8 cellular contexts compared by ENCODE assay signal in genomic region chr2:207710814-207711740, GRCh38. TPM values are rescaled to one million over a fixed set of nuclear protein-coding genes. Genes with fewer than 3 reads are reported as not detected.
DNase-seq lines count a peak whose midpoint lies in the region; ATAC-seq and TF ChIP-seq lines count a peak whose summit lies in the region.

Gene CCNYL1 (plus strand): TSS chr2:207711640. CDS start chr2:207711897, 257 bp downstream.

- CTCF ChIA-PET in RWPE1 (lab: Yijun Ruan, JAX): interaction anchor here (3.1 kb wide), 1 partner anchor 86 kb away, joined by 12 read pairs; the partner anchor contains the start of gene METTL21A

- peak within 1 kb of the TSS; percentile 92 for H3K27ac ChIP-seq in RWPE1

- peak within 1 kb of the TSS; percentile 99 for H3K4me3 Mint-ChIP-seq in natural killer cell treated with Interleukin-12 subunit alpha and Interleukin-12 subunit beta and Interleukin-15 and Interleukin-18, amount 100 ng/mL, for 72 hours

- H3K9me3 Mint-ChIP-seq in natural killer cell treated with Interleukin-12 subunit alpha and Interleukin-12 subunit beta and Interleukin-15 and Interleukin-18, amount 100 ng/mL, for 72 hours: no peaks in the 10 kb centered on the region

- peaks cover 2 to 7% of the 10 kb centered on the region in 2 donors for H3K27me3 Mint-ChIP-seq in natural killer cell treated with Interleukin-12 subunit alpha and Interleukin-12 subunit beta and Interleukin-15 and Interleukin-18, amount 100 ng/mL, for 72 hours

- POLR2A ChIA-PET in RWPE1 (lab: Yijun Ruan, JAX; ENCODE audit: low non-redundant PET): interaction anchor here (0.5 to 1.1 kb wide), 6 partner anchors 15 to 86 kb away, joined by 3 to 12 read pairs (median 3); partner anchors contain the start of gene METTL21A

- DNase-seq in Daoy (ENCODE audit: low read depth) (peak; percentile 99), GOT3 (lab: John Stamatoyannopoulos, UW) (peak; percentile 97), LNCaP clone FGC (ENCODE audit: low read depth) (peak; percentile 96), RWPE1 (ENCODE audit: low spot score) (peak; percentile 99), fibroblast of pulmonary artery (ENCODE audit: low read depth) (peak; percentile 99)
- DNase-seq in activated effector memory CD4-positive, alpha-beta T cell treated with Interleukin-2 at 50 U/mL for 16 hours: peak; percentile 97
- DNase-seq in natural killer cell treated with Interleukin-12 subunit alpha and Interleukin-12 subunit beta and Interleukin-15 and Interleukin-18, amount 100 ng/mL, for 72 hours (ENCODE audit: low spot score): peak; percentile 99
- peak; percentile 97 for DNase-seq in stimulated activated naive CD8-positive, alpha-beta T cell treated with anti-CD3 and anti-CD28 coated beads, Interleukin-15, Interleukin-2, amounts not matched to agents 100 U/mL and 50 U/mL, for 24 hours

- H3K36me3 Mint-ChIP-seq in natural killer cell treated with Interleukin-12 subunit alpha and Interleukin-12 subunit beta and Interleukin-15 and Interleukin-18, amount 100 ng/mL, for 72 hours: no peaks in the 10 kb centered on the region

- H3K4me3 ChIP-seq in LNCaP clone FGC (ENCODE audit: low read depth, low read length) (peak within 1 kb of the TSS; percentile 78), fibroblast of pulmonary artery (replicated peaks; ENCODE audit: low read depth, low read length) (peak within 1 kb of the TSS; percentile 87)

- peak; percentile 99 for ATAC-seq in natural killer cell treated with Interleukin-12 subunit alpha and Interleukin-12 subunit beta and Interleukin-15 and Interleukin-18, amount 100 ng/mL, for 72 hours
- ATAC-seq in stimulated activated naive CD8-positive, alpha-beta T cell treated with anti-CD3 and anti-CD28 coated beads, Interleukin-15, Interleukin-2, amounts not matched to agents 100 U/mL and 50 U/mL, for 24 hours: peak; percentile 100

- no peak for TF ChIP-seq CTCF in LNCaP clone FGC (IDR thresholded peaks at IDR 0.05; ENCODE audit: control insufficient read depth, extremely low read depth, insufficient read depth)
- no peak for TF ChIP-seq CTCF in RWPE1 (conservative IDR thresholded peaks at IDR 0.05; ENCODE audit: low read depth)
- no peak for TF ChIP-seq CTCF in fibroblast of pulmonary artery (IDR thresholded peaks at IDR 0.05; ENCODE audit: low read length, missing control alignments)

- H3K4me1 Mint-ChIP-seq in natural killer cell treated with Interleukin-12 subunit alpha and Interleukin-12 subunit beta and Interleukin-15 and Interleukin-18, amount 100 ng/mL, for 72 hours (ENCODE audit: low read depth in 2 of 2): peaks cover 7 to 15% of the 10 kb centered on the region in 2 donors

- peak within 1 kb of the TSS; percentile 61 to 84 for H3K27ac Mint-ChIP-seq in natural killer cell treated with Interleukin-12 subunit alpha and Interleukin-12 subunit beta and Interleukin-15 and Interleukin-18, amount 100 ng/mL, for 72 hours

RNA-seq across cellular contexts. Expression of gene CCNYL1, which starts in this region (rescaled TPM):
- 3.2 and 3.6 TPM in 2 replicates for total RNA-seq in Daoy (2014; rRNA removed; shearing (Covaris generic))
- total RNA-seq in natural killer cell treated with Interleukin-12 subunit alpha and Interleukin-12 subunit beta and Interleukin-15 and Interleukin-18, amount 100 ng/mL, for 72 hours: 1 to 10 TPM; 5.7 to 6.9 TPM

Comparison
In these comparisons a context has a peak if more than half of its experiments do, and no peak if none do; other contexts are left out.
1. Peak in every context shown above with its lines: DNase-seq, ATAC-seq, H3K4me3 ChIP-seq and H3K27ac ChIP-seq.